In the genomic region with DNA sequence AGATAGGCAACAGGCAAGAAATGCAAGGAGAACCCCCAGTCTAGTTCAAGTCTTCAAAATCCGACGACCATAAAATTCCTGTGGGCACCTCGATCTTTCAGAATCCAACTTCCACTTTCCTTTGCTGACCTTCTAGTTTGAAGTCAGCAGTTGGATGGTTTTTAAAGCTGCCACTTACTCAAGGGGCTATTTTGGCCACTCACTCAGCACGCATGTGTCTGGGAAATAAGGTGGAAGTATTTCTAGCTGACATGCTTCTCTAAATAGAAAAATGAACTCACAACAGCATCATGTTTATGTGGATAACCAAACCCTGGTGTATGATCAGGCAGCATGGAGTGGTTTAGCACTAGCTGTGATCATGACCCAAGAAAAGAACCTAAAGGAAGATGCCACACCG, we compare ENCODE assay signal across 30 cellular contexts. TPM values are rescaled to one million over a fixed set of nuclear protein-coding genes. Genes with fewer than 3 reads are reported as not detected.
DNase-seq lines count a peak whose midpoint lies in the region; ATAC-seq, FAIRE-seq and TF ChIP-seq lines count a peak whose summit lies in the region.
"Had no signal": no experiment of that assay in that cellular context is flagged by ENCODE, and none has a peak within 500 bp of the region (broad histone marks: within the 10 kb centered on the region; RNA-seq: fewer than 3 reads in every experiment).

A gene with protein sequence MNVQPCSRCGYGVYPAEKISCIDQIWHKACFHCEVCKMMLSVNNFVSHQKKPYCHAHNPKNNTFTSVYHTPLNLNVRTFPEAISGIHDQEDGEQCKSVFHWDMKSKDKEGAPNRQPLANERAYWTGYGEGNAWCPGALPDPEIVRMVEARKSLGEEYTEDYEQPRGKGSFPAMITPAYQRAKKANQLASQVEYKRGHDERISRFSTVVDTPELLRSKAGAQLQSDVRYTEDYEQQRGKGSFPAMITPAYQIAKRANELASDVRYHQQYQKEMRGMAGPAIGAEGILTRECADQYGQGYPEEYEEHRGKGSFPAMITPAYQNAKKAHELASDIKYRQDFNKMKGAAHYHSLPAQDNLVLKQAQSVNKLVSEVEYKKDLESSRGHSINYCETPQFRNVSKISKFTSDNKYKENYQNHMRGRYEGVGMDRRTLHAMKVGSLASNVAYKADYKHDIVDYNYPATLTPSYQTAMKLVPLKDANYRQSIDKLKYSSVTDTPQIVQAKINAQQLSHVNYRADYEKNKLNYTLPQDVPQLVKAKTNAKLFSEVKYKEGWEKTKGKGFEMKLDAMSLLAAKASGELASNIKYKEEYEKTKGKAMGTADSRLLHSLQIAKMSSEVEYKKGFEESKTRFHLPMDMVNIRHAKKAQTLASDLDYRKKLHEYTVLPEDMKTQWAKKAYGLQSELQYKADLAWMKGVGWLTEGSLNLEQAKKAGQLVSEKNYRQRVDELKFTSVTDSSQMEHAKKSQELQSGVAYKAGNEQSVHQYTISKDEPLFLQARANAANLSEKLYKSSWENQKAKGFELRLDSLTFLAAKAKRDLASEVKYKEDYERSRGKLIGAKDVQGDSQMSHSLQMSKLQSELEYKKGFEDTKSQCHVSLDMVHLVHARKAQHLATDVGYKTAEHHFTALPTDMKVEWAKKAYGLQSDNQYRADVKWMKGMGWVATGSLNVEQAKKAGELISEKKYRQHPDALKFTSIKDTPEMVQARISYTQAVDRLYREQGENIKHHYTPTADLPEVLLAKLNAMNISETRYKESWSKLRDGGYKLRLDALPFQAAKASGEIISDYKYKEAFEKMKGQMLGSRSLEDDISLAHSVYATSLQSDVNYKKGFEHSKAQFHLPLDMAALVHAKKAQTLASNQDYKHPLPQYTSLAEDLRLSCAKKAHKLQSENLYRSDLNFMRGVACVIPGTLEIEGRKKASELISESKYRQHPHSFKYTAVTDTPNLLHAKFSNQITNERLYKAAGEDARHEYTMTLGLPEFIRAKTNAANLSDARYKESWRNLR (N-terminal part only) (minus strand): TSS at position 134 of the 400 bp plus-strand sequence. CDS start 159 bp downstream, outside the sequence.

- ATAC-seq in A549 (no peak), Right ventricle myocardium inferior (peak; percentile 56), mucosa of descending colon (no peak), HG02763 (IDR thresholded peaks at IDR 0.05; ENCODE audit: unreplicated experiment) (no peak)
- ATAC-seq: HepG2, Panc1 had no signal

- H3F3A ChIP-seq in neural progenitor cell (ENCODE audit: low read depth), result no peaks in the 10 kb centered on the region

- 69% methylated on average over 5 of the region's 5 CpGs for WGBS in A549 (ENCODE audit: missing lambda C conversion rate)

- no peak for TF ChIP-seq POLR2A in A549 (IDR thresholded peaks at IDR 0.05; ENCODE audit: low read length)

- TF ChIP-seq CTCF in A549 (IDR thresholded peaks at IDR 0.05) (no peak), left ventricle myocardium inferior (IDR thresholded peaks at IDR 0.05; ENCODE audit: borderline replicate concordance) (no peak), neural progenitor cell (IDR thresholded peaks at IDR 0.05) (no peak), mucosa of descending colon (IDR thresholded peaks at IDR 0.05) (no peak)

- no peak within 1 kb of the TSS for H3K4me3 Mint-ChIP-seq in neural progenitor cell

- no peaks in the 10 kb centered on the region for H3K9me3 ChIP-seq in A549
- no peaks in the 10 kb centered on the region for H3K9me3 ChIP-seq in left ventricle myocardium inferior (replicated peaks)
- H3K9me3 ChIP-seq in neural progenitor cell (ENCODE audit: low read depth), result no peaks in the 10 kb centered on the region
- H3K9me3 ChIP-seq in mucosa of descending colon, result no peaks in the 10 kb centered on the region

- no peaks in the 10 kb centered on the region for H3K36me3 Mint-ChIP-seq in neural progenitor cell

- H3K4me1 ChIP-seq in A549 (0 out of 3 replicates have a peak, but pooled peaks cover 2% of the 10 kb centered on the region), left ventricle myocardium inferior (peaks cover 14% of the 10 kb centered on the region), neural progenitor cell (peaks cover 7% of the 10 kb centered on the region), mucosa of descending colon (ENCODE audit: low read depth) (no peaks in the 10 kb centered on the region)

- H3K79me2 ChIP-seq in neural progenitor cell (ENCODE audit: low read depth), result no peaks in the 10 kb centered on the region

- H3K4me1 Mint-ChIP-seq in neural progenitor cell, result no peaks in the 10 kb centered on the region

- H3K27ac Mint-ChIP-seq in neural progenitor cell, result no peak within 1 kb of the TSS

- no peaks in the 10 kb centered on the region for H3K9me3 Mint-ChIP-seq in neural progenitor cell

- no peaks in the 10 kb centered on the region for H3K36me3 ChIP-seq in left ventricle myocardium inferior
- H3K36me3 ChIP-seq in neural progenitor cell, result no peaks in the 10 kb centered on the region
- no peaks in the 10 kb centered on the region for H3K36me3 ChIP-seq in mucosa of descending colon (ENCODE audit: low read depth)

- intact Hi-C loops in Right ventricle myocardium inferior (cut with DNase I), result no loop called here
- intact Hi-C loops in left ventricle myocardium inferior (cut with micrococcal nuclease), result no loop called here
- intact Hi-C loops in mucosa of descending colon (cut with DNase I, micrococcal nuclease), result no loop called here

- H2AFZ ChIP-seq in neural progenitor cell (replicated peaks), result peak within 1 kb of the TSS; percentile 54

- no peak within 1 kb of the TSS for H3K9ac ChIP-seq in neural progenitor cell

- H4K20me1 ChIP-seq in neural progenitor cell (ENCODE audit: low read depth), result no peaks in the 10 kb centered on the region

- POLR2A ChIA-PET in A549 (lab: Yijun Ruan, JAX), result interaction anchor here (0.7 kb wide), 1 partner anchor 439 kb away, joined by 3 read pairs; no protein-coding TSS in a partner anchor

- DNase-seq in A549 (ENCODE audit: low read depth in 1 of 2, low spot score in 1 of 2) (no peak), Right ventricle myocardium inferior (ENCODE audit: missing footprints) (no peak), left ventricle myocardium inferior (no peak), neural progenitor cell (ENCODE audit: low spot score) (no peak), mucosa of descending colon (no peak), OCI-M2 (lab: John Stamatoyannopoulos, UW; ENCODE audit: unreplicated experiment) (no peak), LoVo (ENCODE audit: low spot score) (no peak)
- DNase-seq: ACHN, Calu3, DMS79 treated with DMSO at 0.1 percent for 48 hours, GF-D8, GOT3, HCEC 1CT, Kasumi-1, MV-4-11, NCI-H1105, NCI-H2029, NCI-H446 treated with DMSO at 0.1 percent for 48 hours, NCI-H526, SIG-M5 had no signal

- CTCF ChIA-PET in A549 (lab: Yijun Ruan, JAX), result interaction anchor here (1.4 to 1.8 kb wide), 2 partner anchors 12 to 16 kb away, joined by 3 to 9 read pairs; a partner anchor contains a TSS

- no peak within 1 kb of the TSS for H3K4me3 ChIP-seq in A549
- H3K4me3 ChIP-seq in left ventricle myocardium inferior, result peak within 1 kb of the TSS; percentile 63
- H3K4me3 ChIP-seq in neural progenitor cell, result no peak within 1 kb of the TSS
- H3K4me3 ChIP-seq in mucosa of descending colon, result no peak within 1 kb of the TSS
- H3K4me3 ChIP-seq: SK-N-MC had no signal

- H3K27me3 Mint-ChIP-seq in neural progenitor cell (ENCODE audit: insufficient read depth, low read depth), result peaks cover 2% of the 10 kb centered on the region

- TF ChIP-seq EP300 in A549 (IDR thresholded peaks at IDR 0.05), result no peak

- H3K27me3 ChIP-seq in left ventricle myocardium inferior (ENCODE audit: low read depth) (no peaks in the 10 kb centered on the region), neural progenitor cell (no peaks in the 10 kb centered on the region)

- FAIRE-seq in A549 (lab: Jason Lieb, UNC), result no peak
- FAIRE-seq: GM12891, HepG2 had no signal

- 0 out of 3 replicates have a peak within 1 kb of the TSS, but pooled peaks have one; percentile 20 for H3K4me2 ChIP-seq in A549
- no peak within 1 kb of the TSS for H3K4me2 ChIP-seq in neural progenitor cell

- no peak for TF ChIP-seq RAD21 in A549 (conservative IDR thresholded peaks at IDR 0.05 in 1 of 2, IDR thresholded peaks at IDR 0.05 in 1 of 2)

- H3K27ac ChIP-seq in A549 (no peak within 1 kb of the TSS), left ventricle myocardium inferior (replicated peaks) (peak within 1 kb of the TSS; percentile 85), neural progenitor cell (no peak within 1 kb of the TSS)
- H3K27ac ChIP-seq: 22Rv1, RWPE1, SK-N-MC had no signal

TF ChIP-seq in A549, 52 proteins besides CTCF, POLR2A, EP300 and RAD21 (continues in another document):
- TF ChIP-seq SMC3 (IDR thresholded peaks at IDR 0.05) (no peak), ZC3H11A (IDR thresholded peaks at IDR 0.05) (no peak), CEBPB (IDR thresholded peaks at IDR 0.05) (no peak), NPAS2 (CRISPR knock-in tag; IDR thresholded peaks at IDR 0.05; ENCODE audit: borderline replicate concordance) (no peak), CHD2 (IDR thresholded peaks at IDR 0.05; ENCODE audit: low read length, partially characterized antibody) (no peak), PHF8 (IDR thresholded peaks at IDR 0.05; ENCODE audit: borderline replicate concordance, low read depth) (no peak), KDM5A (IDR thresholded peaks at IDR 0.05) (no peak), MAZ (IDR thresholded peaks at IDR 0.05; ENCODE audit: borderline replicate concordance, low read depth, low read length) (no peak), RARB (CRISPR knock-in tag; IDR thresholded peaks at IDR 0.05) (no peak), TP53 (CRISPR knock-in tag; IDR thresholded peaks at IDR 0.05) (no peak), HEYL (CRISPR knock-in tag; IDR thresholded peaks at IDR 0.05) (no peak), FOXS1 (CRISPR knock-in tag; IDR thresholded peaks at IDR 0.05) (no peak), JUN (IDR thresholded peaks at IDR 0.05) (no peak)

RNA-seq across cellular contexts. Expression of the gene that starts here (rescaled TPM):
- polyA plus RNA-seq in A549 (2011; rRNA removed), result not detected in 2 replicates
- not detected in 2 replicates for polyA plus RNA-seq in A549 (2012; cell fraction: cytosol; rRNA removed)
- not detected in 2 replicates for polyA plus RNA-seq in A549 (2012; cell fraction: nucleus; rRNA removed)
- not detected in 3 replicates for polyA plus RNA-seq in A549 (2017; fragmentation: RNase III; extraction: RNeasy Plus Mini Kit Qiagen cat#74134 plus additional on column Dnase treatment)
- not detected in 2 replicates for polyA minus RNA-seq in A549 (2011; rRNA and poly(A)+ RNA removed)
- total RNA-seq in Right ventricle myocardium inferior, result 1,026 TPM
- total RNA-seq in left ventricle myocardium inferior, result 1,025 TPM
- total RNA-seq in neural progenitor cell (ENCODE audit: low replicate concordance), result not detected in 2 replicates
- total RNA-seq in mucosa of descending colon, result 1 to 10 TPM in 1 of 3 donors, under 1 TPM in 2; 0.16 to 1.6 (median 0.80) TPM
- total RNA-seq: Calu3, HepG2, HT-29, MCF 10A had no signal
- polyA plus RNA-seq: BJ, HepG2 had no signal

Comparison
In these comparisons a context has a peak if more than half of its experiments do, and no peak if none do; other contexts are left out.
1. RNA of the gene that starts here (total RNA-seq): 1,026 TPM in Right ventricle myocardium inferior (single experiment) and 1,025 TPM in left ventricle myocardium inferior (single experiment); 0.16 to 1.6 TPM in mucosa of descending colon and not detected in neural progenitor cell; every median in the first group is over 100 times any median in the second.